9 cellular contexts compared by ENCODE assay signal in genomic region chr11:73982990-73983763, GRCh38. TPM values are rescaled to one million over a fixed set of nuclear protein-coding genes. Genes with fewer than 3 reads are reported as not detected.
DNase-seq lines count a peak whose midpoint lies in the region; ATAC-seq, FAIRE-seq and TF ChIP-seq lines count a peak whose summit lies in the region.
"Had no signal": no experiment of that assay in that cellular context is flagged by ENCODE, and none has a peak within 500 bp of the region (broad histone marks: within the 10 kb centered on the region; RNA-seq: fewer than 3 reads in every experiment).

No MANE protein-coding gene starts in this region.

- peak; percentile 15 for FAIRE-seq in HepG2 (lab: Jason Lieb, UNC)
- FAIRE-seq: colon had no signal

- BruUV-seq in HepG2 (replicated peaks; lab: Mats Ljungman, UMichigan): no TSS peak

- DNase-seq in NCI-H526 (lab: John Stamatoyannopoulos, UW) (peak; percentile 96 to 99), HepG2 (ENCODE audit: low spot score) (peak; percentile 94)
- DNase-seq in activated CD4-positive, alpha-beta T cell treated with anti-CD3 and anti-CD28 coated beads, Interleukin-2, amount 10 ng/mL, durations not matched to agents 7 days and 5 days: peak; percentile 96
- peak; percentile 87 for DNase-seq in stimulated activated CD4-positive, alpha-beta T cell treated with anti-CD3 and anti-CD28 coated beads, Interleukin-2, amount 100 ng/mL, for 4 hours (ENCODE audit: low read depth)

- H3K36me3 ChIP-seq in BLaER1 treated with 17β-estradiol and CSF1 and Interleukin-3, amounts not matched to agents 10 nM and 100 nM: peaks cover 16 to 39% (median 30%) of the 10 kb centered on the region in 11 experiments
- H3K36me3 ChIP-seq in HepG2 (replicated peaks in 1 of 2; ENCODE audit: control insufficient read depth in 1 of 2, insufficient read depth in 2 of 2, low read length in 2 of 2): peaks cover 3 to 16% of the 10 kb centered on the region in 2 experiments; a peak in 4 of 5 replicates

- H3K27me3 ChIP-seq in BLaER1 treated with 17β-estradiol and CSF1 and Interleukin-3, amounts not matched to agents 10 nM and 100 nM: no peaks in the 10 kb centered on the region
- no peaks in the 10 kb centered on the region for H3K27me3 ChIP-seq in HepG2 (ENCODE audit: control insufficient read depth in 1 of 2, insufficient read depth in 2 of 2, low read length in 2 of 2)

- peak overlapping the region; percentile 83 for H3K4me3 Mint-ChIP-seq in activated CD4-positive, alpha-beta T cell treated with anti-CD3 and anti-CD28 coated beads, Interleukin-2, amount 10 ng/mL, durations not matched to agents 7 days and 5 days
- H3K4me3 Mint-ChIP-seq in dendritic cell treated with granulocyte-macrophage colony-stimulating factor and Interleukin-4, amounts not matched to agents 40 ng/mL and 50 ng/mL, for 4 days: peak overlapping the region; percentile 96

- TF ChIP-seq EP300 in HepG2 (IDR thresholded peaks at IDR 0.05; ENCODE audit: low read depth in 2 of 2, low read length in 2 of 2) (0 out of 4 replicates have a peak, but pooled peaks of 1 of the 2 experiments have one; percentile 17), HepG2 (CRISPR knock-in tag; IDR thresholded peaks at IDR 0.05; ENCODE audit: borderline replicate concordance) (no peak)

- H2AFZ ChIP-seq in HepG2 (ENCODE audit: low read length): peak overlapping the region; percentile 77

- peak; percentile 77 for ATAC-seq in GM19328 (IDR thresholded peaks at IDR 0.05; ENCODE audit: unreplicated experiment)
- peak; percentile 70 for ATAC-seq in HG03460 (IDR thresholded peaks at IDR 0.05; ENCODE audit: unreplicated experiment)
- ATAC-seq in HepG2: peak; percentile 94

- intact Hi-C loops in dendritic cell treated with granulocyte-macrophage colony-stimulating factor and Interleukin-4, amounts not matched to agents 40 ng/mL and 50 ng/mL, for 4 days (cut with micrococcal nuclease): loop anchor here (1.0 to 5.0 kb wide), 2 partner anchors 12 to 189 kb away; partner anchors contain the start of genes C2CD3 and PPME1
- intact Hi-C loops in HepG2 (cut with micrococcal nuclease; ENCODE audit: unreplicated experiment): no loop called here

- WGBS in HepG2 (ENCODE audit: low lambda C conversion rate): 2% methylated on average over 18 of the region's 59 CpGs

- TF ChIP-seq RAD21 in HepG2 (CRISPR knock-in tag; IDR thresholded peaks at IDR 0.05): no peak

- CTCF ChIA-PET in activated CD4-positive, alpha-beta T cell treated with anti-CD3 and anti-CD28 coated beads, Interleukin-2, amount 10 ng/mL, durations not matched to agents 7 days and 5 days (lab: Charles Lee): interaction anchor here (0.6 to 1.3 kb wide), 6 partner anchors 11 to 166 kb away, joined by 3 to 5 read pairs (median 3); no protein-coding TSS in a partner anchor
- CTCF ChIA-PET in HepG2 (lab: Yijun Ruan, JAX; ENCODE audit: low intra/inter-chr PET ratio, low total read pairs): no interaction called here

- peaks cover 43% of the 10 kb centered on the region for H3K4me1 Mint-ChIP-seq in activated CD4-positive, alpha-beta T cell treated with anti-CD3 and anti-CD28 coated beads, Interleukin-2, amount 10 ng/mL, durations not matched to agents 7 days and 5 days
- peaks cover 48% of the 10 kb centered on the region for H3K4me1 Mint-ChIP-seq in dendritic cell treated with granulocyte-macrophage colony-stimulating factor and Interleukin-4, amounts not matched to agents 40 ng/mL and 50 ng/mL, for 4 days (ENCODE audit: low read depth)

- H3K27me3 Mint-ChIP-seq in activated CD4-positive, alpha-beta T cell treated with anti-CD3 and anti-CD28 coated beads, Interleukin-2, amount 10 ng/mL, durations not matched to agents 7 days and 5 days: no peaks in the 10 kb centered on the region
- no peaks in the 10 kb centered on the region for H3K27me3 Mint-ChIP-seq in dendritic cell treated with granulocyte-macrophage colony-stimulating factor and Interleukin-4, amounts not matched to agents 40 ng/mL and 50 ng/mL, for 4 days

- peak overlapping the region; percentile 86 to 97 (median 91) for H3K9ac ChIP-seq in BLaER1 treated with 17β-estradiol and CSF1 and Interleukin-3, amounts not matched to agents 10 nM and 100 nM
- peak overlapping the region; percentile 76 for H3K9ac ChIP-seq in HepG2 (ENCODE audit: insufficient read depth, low read depth, low read length)

- peak overlapping the region; percentile 75 to 96 (median 85) for H3K4me3 ChIP-seq in BLaER1 treated with 17β-estradiol and CSF1 and Interleukin-3, amounts not matched to agents 10 nM and 100 nM
- H3K4me3 ChIP-seq in HepG2 (replicated peaks in 1 of 3; ENCODE audit: insufficient read depth in 1 of 3, low read depth in 2 of 3, low read length in 3 of 3): peak overlapping the region; percentile 71 to 93 (median 86)

- H3K36me3 Mint-ChIP-seq in activated CD4-positive, alpha-beta T cell treated with anti-CD3 and anti-CD28 coated beads, Interleukin-2, amount 10 ng/mL, durations not matched to agents 7 days and 5 days (ENCODE audit: low read depth): peaks cover 44% of the 10 kb centered on the region
- H3K36me3 Mint-ChIP-seq in dendritic cell treated with granulocyte-macrophage colony-stimulating factor and Interleukin-4, amounts not matched to agents 40 ng/mL and 50 ng/mL, for 4 days (ENCODE audit: low read depth): peaks cover 51% of the 10 kb centered on the region

- peaks cover 37 to 54% (median 50%) of the 10 kb centered on the region in 10 experiments for H3K4me1 ChIP-seq in BLaER1 treated with 17β-estradiol and CSF1 and Interleukin-3, amounts not matched to agents 10 nM and 100 nM
- H3K4me1 ChIP-seq in HepG2 (ENCODE audit: insufficient read depth, low read length): peaks cover 52% of the 10 kb centered on the region

- H3K9me3 ChIP-seq in BLaER1 treated with 17β-estradiol and CSF1 and Interleukin-3, amounts not matched to agents 10 nM and 100 nM (replicated peaks in 1 of 11): no peaks in the 10 kb centered on the region
- H3K9me3 ChIP-seq in HepG2 (ENCODE audit: low read length): no peaks in the 10 kb centered on the region

- H3K79me2 ChIP-seq in HepG2 (ENCODE audit: insufficient read depth, low read length): peaks cover 3% of the 10 kb centered on the region

- 0 out of 2 replicates have a peak, but pooled peaks have one; percentile 7 for TF ChIP-seq CTCF in HepG2 (CRISPR knock-in tag; IDR thresholded peaks at IDR 0.05)

- POLR2A ChIA-PET in activated CD4-positive, alpha-beta T cell treated with anti-CD3 and anti-CD28 coated beads, Interleukin-2, amount 10 ng/mL, durations not matched to agents 7 days and 5 days (lab: Charles Lee): interaction anchor here (0.7 to 1.4 kb wide), 3 partner anchors 12 to 510 kb away, joined by 3 read pairs; no protein-coding TSS in a partner anchor
- POLR2A ChIA-PET in HepG2 (lab: Yijun Ruan, JAX): interaction anchor here (0.8 to 4.9 kb wide), 8 partner anchors 8 to 510 kb away, joined by 3 to 32 read pairs (median 3); partner anchors contain the start of genes C2CD3, LIPT2 and PPME1

- in situ Hi-C loops in HepG2 (cut with HindIII; ENCODE audit: extremely low pct_ligation_motif_present, low pct_unique_long_range_greater_than_20kb): no loop called here

- peak overlapping the region; percentile 92 for H3K27ac Mint-ChIP-seq in activated CD4-positive, alpha-beta T cell treated with anti-CD3 and anti-CD28 coated beads, Interleukin-2, amount 10 ng/mL, durations not matched to agents 7 days and 5 days
- peak overlapping the region; percentile 97 for H3K27ac Mint-ChIP-seq in dendritic cell treated with granulocyte-macrophage colony-stimulating factor and Interleukin-4, amounts not matched to agents 40 ng/mL and 50 ng/mL, for 4 days

- no peaks in the 10 kb centered on the region for H3K9me3 Mint-ChIP-seq in activated CD4-positive, alpha-beta T cell treated with anti-CD3 and anti-CD28 coated beads, Interleukin-2, amount 10 ng/mL, durations not matched to agents 7 days and 5 days
- no peaks in the 10 kb centered on the region for H3K9me3 Mint-ChIP-seq in dendritic cell treated with granulocyte-macrophage colony-stimulating factor and Interleukin-4, amounts not matched to agents 40 ng/mL and 50 ng/mL, for 4 days

- peak overlapping the region; percentile 75 to 100 (median 97) for H3K4me2 ChIP-seq in BLaER1 treated with 17β-estradiol and CSF1 and Interleukin-3, amounts not matched to agents 10 nM and 100 nM
- peak overlapping the region; percentile 100 for H3K4me2 ChIP-seq in HepG2 (ENCODE audit: low read depth, low read length)

- TF ChIP-seq POLR2A in HepG2 (IDR thresholded peaks at IDR 0.05; ENCODE audit: insufficient read depth in 1 of 2, low read depth in 2 of 2, low read length in 2 of 2): peak; percentile 47 to 74

- H4K20me1 ChIP-seq in BLaER1 treated with 17β-estradiol and CSF1 and Interleukin-3, amounts not matched to agents 10 nM and 100 nM: peaks cover 0 to 44% (median 7%) of the 10 kb centered on the region in 11 experiments; a peak in 9 of 22 replicates
- no peaks in the 10 kb centered on the region for H4K20me1 ChIP-seq in HepG2 (ENCODE audit: insufficient read depth, low read length)

- H3K27ac ChIP-seq in BLaER1 treated with 17β-estradiol and CSF1 and Interleukin-3, amounts not matched to agents 10 nM and 100 nM: peak overlapping the region; percentile 75 to 98 (median 92)
- peak overlapping the region; percentile 91 for H3K27ac ChIP-seq in HepG2 (ENCODE audit: extremely low read length, insufficient read depth, low read length)

RNA-seq across cellular contexts. Expression of gene UCP2, which starts 0.5 kb away (rescaled TPM):
- total RNA-seq in activated CD4-positive, alpha-beta T cell treated with anti-CD3 and anti-CD28 coated beads, Interleukin-2, amount 10 ng/mL, durations not matched to agents 7 days and 5 days: 100 to 1,000 TPM; 326 to 344 TPM
- total RNA-seq in HepG2 (2016; rRNA removed; fragmentation: Illumina TruSeq; extraction: Trizol): 3.2 and 5.5 TPM in 2 replicates
- total RNA-seq in HepG2 (2016; cell fraction: cytosol; rRNA removed; fragmentation: Illumina TruSeq; extraction: Trizol; ENCODE audit: low read depth): 2.4 TPM in 2 replicates
- total RNA-seq in HepG2 (2016; cell fraction: insoluble cytoplasmic fraction; rRNA removed; fragmentation: Illumina TruSeq; extraction: Trizol): 3.2 and 3.4 TPM in 2 replicates
- 5.5 and 5.9 TPM in 2 replicates for total RNA-seq in HepG2 (2016; cell fraction: membrane; rRNA removed; fragmentation: Illumina TruSeq; extraction: Trizol)
- 6.8 and 8.8 TPM in 2 replicates for total RNA-seq in HepG2 (2016; cell fraction: nucleus; rRNA removed; fragmentation: Illumina TruSeq; extraction: Trizol)
- 2.7 TPM in 2 replicates for polyA plus RNA-seq in HepG2 (2011; rRNA removed)
- 3.8 and 4.1 TPM in 2 replicates for polyA plus RNA-seq in HepG2 (2011; cell fraction: cytosol; rRNA removed)
- polyA plus RNA-seq in HepG2 (2011; cell fraction: nucleus; rRNA removed): 3.8 and 5.1 TPM in 2 replicates
- polyA plus RNA-seq in HepG2 (2012): 4.1 and 7.4 TPM in 2 replicates
- polyA plus RNA-seq in HepG2 (2016; cell fraction: cytosol; fragmentation: Illumina TruSeq; extraction: Trizol; ENCODE audit: low read depth): 4.9 and 6.3 TPM in 2 replicates
- polyA plus RNA-seq in HepG2 (2016; cell fraction: insoluble cytoplasmic fraction; fragmentation: Illumina TruSeq; extraction: Trizol; ENCODE audit: low read depth): 7.6 and 11.9 TPM in 2 replicates
- 11.8 and 12.1 TPM in 2 replicates for polyA plus RNA-seq in HepG2 (2016; cell fraction: membrane; fragmentation: Illumina TruSeq; extraction: Trizol; ENCODE audit: low read depth)
- 4.9 and 6.3 TPM in 2 replicates for polyA plus RNA-seq in HepG2 (2016; cell fraction: nucleus; fragmentation: Illumina TruSeq; extraction: Trizol; ENCODE audit: insufficient read depth, low read depth)
- polyA minus RNA-seq in HepG2 (2011; rRNA and poly(A)+ RNA removed; ENCODE audit: low replicate concordance): 10.6 and 155 TPM in 2 replicates
- 4.4 and 5.2 TPM in 2 replicates for polyA minus RNA-seq in HepG2 (2011; cell fraction: cytosol; rRNA and poly(A)+ RNA removed)
- 9.1 and 17.2 TPM in 2 replicates for polyA minus RNA-seq in HepG2 (2011; cell fraction: nucleus; rRNA and poly(A)+ RNA removed)

RNA-seq across cellular contexts. Expression of gene UCP3, which starts 25.7 kb away (rescaled TPM):
- total RNA-seq in activated CD4-positive, alpha-beta T cell treated with anti-CD3 and anti-CD28 coated beads, Interleukin-2, amount 10 ng/mL, durations not matched to agents 7 days and 5 days: 1 to 10 TPM; 2.5 to 3.2 TPM
- 0.22 TPM in 1 of 2 replicates, not detected in the other for total RNA-seq in HepG2 (2016; rRNA removed; fragmentation: Illumina TruSeq; extraction: Trizol)
- not detected in 2 replicates for total RNA-seq in HepG2 (2016; cell fraction: cytosol; rRNA removed; fragmentation: Illumina TruSeq; extraction: Trizol; ENCODE audit: low read depth)
- not detected in 2 replicates for total RNA-seq in HepG2 (2016; cell fraction: insoluble cytoplasmic fraction; rRNA removed; fragmentation: Illumina TruSeq; extraction: Trizol)
- total RNA-seq in HepG2 (2016; cell fraction: membrane; rRNA removed; fragmentation: Illumina TruSeq; extraction: Trizol): not detected in 2 replicates
- total RNA-seq in HepG2 (2016; cell fraction: nucleus; rRNA removed; fragmentation: Illumina TruSeq; extraction: Trizol): 0.16 TPM in 1 of 2 replicates, not detected in the other
- 0.10 and 0.37 TPM in 2 replicates for polyA plus RNA-seq in HepG2 (2011; rRNA removed)
- 0.05 and 0.14 TPM in 2 replicates for polyA plus RNA-seq in HepG2 (2011; cell fraction: cytosol; rRNA removed)
- 0.64 and 0.83 TPM in 2 replicates for polyA plus RNA-seq in HepG2 (2011; cell fraction: nucleus; rRNA removed)
- polyA plus RNA-seq in HepG2 (2012): 0.17 and 0.28 TPM in 2 replicates
- 0.03 and 0.07 TPM in 2 replicates for polyA plus RNA-seq in HepG2 (2016; cell fraction: cytosol; fragmentation: Illumina TruSeq; extraction: Trizol; ENCODE audit: low read depth)
- polyA plus RNA-seq in HepG2 (2016; cell fraction: insoluble cytoplasmic fraction; fragmentation: Illumina TruSeq; extraction: Trizol; ENCODE audit: low read depth): not detected in 2 replicates
- polyA plus RNA-seq in HepG2 (2016; cell fraction: membrane; fragmentation: Illumina TruSeq; extraction: Trizol; ENCODE audit: low read depth): 0.06 and 0.13 TPM in 2 replicates
- 1.4 and 1.8 TPM in 2 replicates for polyA plus RNA-seq in HepG2 (2016; cell fraction: nucleus; fragmentation: Illumina TruSeq; extraction: Trizol; ENCODE audit: insufficient read depth, low read depth)
- 0.52 and 4.4 TPM in 2 replicates for polyA minus RNA-seq in HepG2 (2011; rRNA and poly(A)+ RNA removed; ENCODE audit: low replicate concordance)
- polyA minus RNA-seq in HepG2 (2011; cell fraction: cytosol; rRNA and poly(A)+ RNA removed): not detected in 2 replicates
- polyA minus RNA-seq in HepG2 (2011; cell fraction: nucleus; rRNA and poly(A)+ RNA removed): 0.37 and 0.39 TPM in 2 replicates

RNA-seq across cellular contexts. Expression of gene DNAJB13, which starts 32.4 kb away (rescaled TPM):
- total RNA-seq in activated CD4-positive, alpha-beta T cell treated with anti-CD3 and anti-CD28 coated beads, Interleukin-2, amount 10 ng/mL, durations not matched to agents 7 days and 5 days: under 1 TPM; 0.15 to 0.31 TPM
- not detected in 2 replicates for total RNA-seq in HepG2 (2016; rRNA removed; fragmentation: Illumina TruSeq; extraction: Trizol)
- total RNA-seq in HepG2 (2016; cell fraction: cytosol; rRNA removed; fragmentation: Illumina TruSeq; extraction: Trizol; ENCODE audit: low read depth): not detected in 2 replicates
- total RNA-seq in HepG2 (2016; cell fraction: insoluble cytoplasmic fraction; rRNA removed; fragmentation: Illumina TruSeq; extraction: Trizol): 0.15 TPM in 1 of 2 replicates, not detected in the other
- total RNA-seq in HepG2 (2016; cell fraction: membrane; rRNA removed; fragmentation: Illumina TruSeq; extraction: Trizol): not detected in 2 replicates
- total RNA-seq in HepG2 (2016; cell fraction: nucleus; rRNA removed; fragmentation: Illumina TruSeq; extraction: Trizol): not detected in 2 replicates
- 2.3 and 2.9 TPM in 2 replicates for polyA plus RNA-seq in HepG2 (2011; rRNA removed)
- polyA plus RNA-seq in HepG2 (2011; cell fraction: cytosol; rRNA removed): 1.9 and 2.3 TPM in 2 replicates
- polyA plus RNA-seq in HepG2 (2011; cell fraction: nucleus; rRNA removed): 4.0 and 4.2 TPM in 2 replicates
- 0.96 and 1.5 TPM in 2 replicates for polyA plus RNA-seq in HepG2 (2012)
- polyA plus RNA-seq in HepG2 (2016; cell fraction: cytosol; fragmentation: Illumina TruSeq; extraction: Trizol; ENCODE audit: low read depth): not detected in 2 replicates
- not detected in 2 replicates for polyA plus RNA-seq in HepG2 (2016; cell fraction: insoluble cytoplasmic fraction; fragmentation: Illumina TruSeq; extraction: Trizol; ENCODE audit: low read depth)
- polyA plus RNA-seq in HepG2 (2016; cell fraction: membrane; fragmentation: Illumina TruSeq; extraction: Trizol; ENCODE audit: low read depth): not detected in 2 replicates
- not detected in 2 replicates for polyA plus RNA-seq in HepG2 (2016; cell fraction: nucleus; fragmentation: Illumina TruSeq; extraction: Trizol; ENCODE audit: insufficient read depth, low read depth)
- polyA minus RNA-seq in HepG2 (2011; rRNA and poly(A)+ RNA removed; ENCODE audit: low replicate concordance): 2.0 TPM in 1 of 2 replicates, not detected in the other
- not detected in 2 replicates for polyA minus RNA-seq in HepG2 (2011; cell fraction: cytosol; rRNA and poly(A)+ RNA removed)
- polyA minus RNA-seq in HepG2 (2011; cell fraction: nucleus; rRNA and poly(A)+ RNA removed): 0.99 and 1.4 TPM in 2 replicates

Comparison
In these comparisons a context has a peak if more than half of its experiments do, and no peak if none do; other contexts are left out.
1. Peak in every context shown above with its lines: DNase-seq, ATAC-seq, H3K4me3 ChIP-seq and H3K27ac ChIP-seq.
2. RNA of gene UCP2, which starts 0.5 kb away (total RNA-seq): 326 to 344 TPM in activated CD4-positive, alpha-beta T cell treated with anti-CD3 and anti-CD28 coated beads, Interleukin-2, amount 10 ng/mL, durations not matched to agents 7 days and 5 days; 2.4 to 8.8 TPM in HepG2; every median in the first group is over 10 times any median in the second.